16 cellular contexts compared by ENCODE assay signal in genomic region chr1:115138271-115138670, GRCh38.
"Had no signal": no experiment of that assay in that cellular context is flagged by ENCODE, and none has a peak within 500 bp of the region (broad histone marks: within the 10 kb centered on the region; RNA-seq: fewer than 3 reads in every experiment).

No MANE protein-coding gene starts in this region.

- H3K27ac Mint-ChIP-seq: dendritic cell treated with granulocyte-macrophage colony-stimulating factor and Interleukin-4, amounts not matched to agents 40 ng/mL and 50 ng/mL, for 4 days; effector memory CD8-positive, alpha-beta T cell; memory B cell; nephron progenitor cell; stimulated activated memory B cell treated with anti-CD40 and anti-IgM and Interleukin-4, amounts not matched to agents 10 μg/mL and 1 μg/mL and 100 μg/mL, for 72 hours; stimulated activated naive CD8-positive, alpha-beta T cell treated with anti-CD3 and anti-CD28 coated beads, Interleukin-15, Interleukin-2, amounts not matched to agents 100 ng/mL and 50 ng/mL, for 24 hours had no signal

- H3K27me3 ChIP-seq: gastrocnemius medialis had no signal

- H3K27ac ChIP-seq: epithelial cell of prostate, esophagus muscularis mucosa, left lung, lower lobe of right lung, parathyroid adenoma, prostate gland, spleen had no signal

- H3K36me3 ChIP-seq: esophagus muscularis mucosa, gastrocnemius medialis, left lung, lower lobe of right lung, prostate gland, spleen had no signal

- H3K4me1 ChIP-seq: lower lobe of right lung, parathyroid adenoma, prostate gland had no signal

- H3K4me3 Mint-ChIP-seq: dendritic cell treated with granulocyte-macrophage colony-stimulating factor and Interleukin-4, amounts not matched to agents 40 ng/mL and 50 ng/mL, for 4 days; nephron progenitor cell; stimulated activated naive CD8-positive, alpha-beta T cell treated with anti-CD3 and anti-CD28 coated beads, Interleukin-15, Interleukin-2, amounts not matched to agents 100 ng/mL and 50 ng/mL, for 24 hours; type B pancreatic cell had no signal

- H3K9me3 ChIP-seq: esophagus muscularis mucosa, gastrocnemius medialis, left lung, lower lobe of right lung, prostate gland, spleen had no signal

- H3K9ac ChIP-seq: parathyroid adenoma had no signal

- H3K36me3 Mint-ChIP-seq: memory B cell; naive B cell; stimulated activated memory B cell treated with anti-CD40 and anti-IgM and Interleukin-4, amounts not matched to agents 10 μg/mL and 1 μg/mL and 100 μg/mL, for 72 hours; type B pancreatic cell had no signal

- H3K4me3 ChIP-seq: esophagus muscularis mucosa, gastrocnemius medialis, left lung, lower lobe of right lung, prostate gland had no signal
